8 cellular contexts compared by ENCODE assay signal in genomic region chr16:15143601-15144093, GRCh38. TPM values are rescaled to one million over a fixed set of nuclear protein-coding genes. Genes with fewer than 3 reads are reported as not detected.
DNase-seq lines count a peak whose midpoint lies in the region; ATAC-seq, FAIRE-seq and TF ChIP-seq lines count a peak whose summit lies in the region.
"Not testable (repeated sequence)": the region's sequence is repeated elsewhere in the genome, so short reads cannot be mapped to it uniquely, and the experiment has no call there.

No MANE protein-coding gene starts in this region.

- TSS peak; percentile 36 for BruUV-seq in endothelial cell of umbilical vein (replicated peaks; lab: Mats Ljungman, UMichigan)

- H3K36me3 ChIP-seq in BLaER1 treated with 17β-estradiol and CSF1 and Interleukin-3, amounts not matched to agents 10 nM and 100 nM; ascending aorta; endothelial cell of umbilical vein (ENCODE audit: control insufficient read depth in 2 of 2, extremely low read depth in 1 of 2, insufficient read depth in 2 of 2, low read length in 2 of 2); mesodermal cell (ENCODE audit: control insufficient read depth, insufficient read depth, low read length); gastrocnemius medialis; upper lobe of left lung: not testable (repeated sequence)
- peaks cover 14% of the 10 kb centered on the region for H3K36me3 ChIP-seq in MG63

- FAIRE-seq in endothelial cell of umbilical vein (lab: Jason Lieb, UNC) = not testable (repeated sequence)

- dilution Hi-C loops in endothelial cell of umbilical vein (cut with MboI; ENCODE audit: extremely low pct_ligation_motif_present, low sequenced_read_pairs) = not testable (repeated sequence)

- WGBS in right cardiac atrium = 28% methylated on average over 26 of the region's 26 CpGs
- WGBS in mesodermal cell (ENCODE audit: insufficient coverage in 2 of 2), 2 experiments = 56 to 83% methylated on average over 6 to 18 of the region's 26 CpGs
- WGBS in upper lobe of left lung, 2 donors = 15% methylated on average over 15 of the region's 26 CpGs; no CpG with 5 or more reads in 1 of the 2 donors

- POLR2A ChIA-PET in endothelial cell of umbilical vein (lab: Charles Lee) = not testable (repeated sequence)

- not testable (repeated sequence) for H2AFZ ChIP-seq in endothelial cell of umbilical vein (ENCODE audit: low read depth, low read length)

- peaks cover 19 to 48% (median 34%) of the 10 kb centered on the region in 10 experiments for H3K4me1 ChIP-seq in BLaER1 treated with 17β-estradiol and CSF1 and Interleukin-3, amounts not matched to agents 10 nM and 100 nM
- peaks cover 21 to 63% of the 10 kb centered on the region in 2 donors for H3K4me1 ChIP-seq in ascending aorta
- not testable (repeated sequence) for H3K4me1 ChIP-seq in endothelial cell of umbilical vein (ENCODE audit: control insufficient read depth, extremely low read depth, insufficient read depth, low read length); right cardiac atrium (ENCODE audit: control insufficient read depth, insufficient read depth, low read length)
- H3K4me1 ChIP-seq in mesodermal cell (ENCODE audit: control insufficient read depth, insufficient read depth, low read length, poor library complexity, severe bottlenecking) = peaks cover 15% of the 10 kb centered on the region
- peaks cover 58 to 81% of the 10 kb centered on the region in 2 donors for H3K4me1 ChIP-seq in gastrocnemius medialis
- peaks cover 33 to 68% (median 42%) of the 10 kb centered on the region in 4 donors for H3K4me1 ChIP-seq in upper lobe of left lung

- H3K9ac ChIP-seq in BLaER1 treated with 17β-estradiol and CSF1 and Interleukin-3, amounts not matched to agents 10 nM and 100 nM = peak overlapping the region in 8 of 11 experiments; percentile 35 to 64 (median 51); a peak in 12 of 22 replicates
- H3K9ac ChIP-seq in endothelial cell of umbilical vein (replicated peaks; ENCODE audit: extremely low read depth, insufficient read depth, low read length) = peak overlapping the region; percentile 23

- CTCF ChIA-PET in endothelial cell of umbilical vein (lab: Charles Lee) = not testable (repeated sequence)

- peak; percentile 3 to 7 for ATAC-seq in right cardiac atrium
- ATAC-seq in gastrocnemius medialis; upper lobe of left lung (ENCODE audit: low FRiP score in 2 of 2): not testable (repeated sequence)

- peak overlapping the region; percentile 44 to 78 (median 64); a peak in 18 of 22 replicates for H3K4me2 ChIP-seq in BLaER1 treated with 17β-estradiol and CSF1 and Interleukin-3, amounts not matched to agents 10 nM and 100 nM
- not testable (repeated sequence) for H3K4me2 ChIP-seq in endothelial cell of umbilical vein (ENCODE audit: insufficient read depth, low read length)

- not testable (repeated sequence) for H3K9me3 ChIP-seq in BLaER1 treated with 17β-estradiol and CSF1 and Interleukin-3, amounts not matched to agents 10 nM and 100 nM (replicated peaks in 1 of 11); MG63; ascending aorta; endothelial cell of umbilical vein (replicated peaks; ENCODE audit: control insufficient read depth, insufficient read depth, low read length); right cardiac atrium (ENCODE audit: control insufficient read depth, low read length); mesodermal cell (ENCODE audit: control insufficient read depth, low read length); gastrocnemius medialis; upper lobe of left lung

- H3K27me3 ChIP-seq in BLaER1 treated with 17β-estradiol and CSF1 and Interleukin-3, amounts not matched to agents 10 nM and 100 nM; MG63; ascending aorta; endothelial cell of umbilical vein (ENCODE audit: control insufficient read depth in 2 of 2, insufficient read depth in 2 of 2, low read length in 2 of 2); right cardiac atrium (ENCODE audit: control insufficient read depth, insufficient read depth); gastrocnemius medialis; upper lobe of left lung: not testable (repeated sequence)

- peak; percentile 51 for DNase-seq in MG63
- DNase-seq in ascending aorta (ENCODE audit: low spot score in 2 of 2); endothelial cell of umbilical vein (ENCODE audit: low read depth, low spot score); gastrocnemius medialis: not testable (repeated sequence)
- DNase-seq in right cardiac atrium = peak in 2 of 3 donors; percentile 25 to 63
- DNase-seq in upper lobe of left lung = peak in 1 of 2 donors; percentile 79

- not testable (repeated sequence) for TF ChIP-seq EP300 in upper lobe of left lung (IDR thresholded peaks at IDR 0.05)

- H3K9me1 ChIP-seq in endothelial cell of umbilical vein (replicated peaks; ENCODE audit: control insufficient read depth, extremely low read depth, insufficient read depth, low read length) = not testable (repeated sequence)

- intact Hi-C loops in ascending aorta (cut with DNase I) = loop anchor here (10.0 kb wide), 1 partner anchor 49 kb away; the partner anchor contains the start of gene RRN3
- intact Hi-C loops in endothelial cell of umbilical vein (cut with micrococcal nuclease); right cardiac atrium (cut with DNase I); gastrocnemius medialis (cut with DNase I; ENCODE audit: low total_unique reads): not testable (repeated sequence)

- peaks cover 43 to 92% (median 75%) of the 10 kb centered on the region in 11 experiments; a peak in 20 of 22 replicates for H4K20me1 ChIP-seq in BLaER1 treated with 17β-estradiol and CSF1 and Interleukin-3, amounts not matched to agents 10 nM and 100 nM
- H4K20me1 ChIP-seq in endothelial cell of umbilical vein (replicated peaks; ENCODE audit: control insufficient read depth, extremely low read depth, insufficient read depth, low read length) = not testable (repeated sequence)

- peaks cover 21% of the 10 kb centered on the region for H3K79me2 ChIP-seq in endothelial cell of umbilical vein (ENCODE audit: control insufficient read depth, insufficient read depth, low read length)

- in situ Hi-C loops in gastrocnemius medialis (cut with MboI; ENCODE audit: low sequenced_read_pairs in 4 of 4) = not testable (repeated sequence)

- TF ChIP-seq CTCF in ascending aorta (IDR thresholded peaks at IDR 0.05); endothelial cell of umbilical vein (IDR thresholded peaks at IDR 0.05; ENCODE audit: extremely low read depth in 1 of 2, insufficient read depth in 1 of 2, low read depth in 1 of 2, low read length in 2 of 2); gastrocnemius medialis (IDR thresholded peaks at IDR 0.05 in 4 of 5, conservative IDR thresholded peaks at IDR 0.05 in 1 of 5); upper lobe of left lung (IDR thresholded peaks at IDR 0.05): not testable (repeated sequence)

- not testable (repeated sequence) for TF ChIP-seq POLR2A in endothelial cell of umbilical vein (IDR thresholded peaks at IDR 0.05; ENCODE audit: low read depth, low read length); gastrocnemius medialis (IDR thresholded peaks at IDR 0.05); upper lobe of left lung (IDR thresholded peaks at IDR 0.05)

- not testable (repeated sequence) for H3K4me3 ChIP-seq in BLaER1 treated with 17β-estradiol and CSF1 and Interleukin-3, amounts not matched to agents 10 nM and 100 nM; endothelial cell of umbilical vein (replicated peaks in 1 of 3; ENCODE audit: insufficient read depth in 1 of 3, low read depth in 1 of 3, low read length in 3 of 3); right cardiac atrium (ENCODE audit: low read length); mesodermal cell (ENCODE audit: extremely low read depth, insufficient read depth, low read length, poor library complexity, severe bottlenecking)
- peak overlapping the region; percentile 35 for H3K4me3 ChIP-seq in MG63
- peak overlapping the region; percentile 49 to 61 for H3K4me3 ChIP-seq in ascending aorta
- H3K4me3 ChIP-seq in gastrocnemius medialis = peak overlapping the region; percentile 31 to 56 (median 48)
- H3K4me3 ChIP-seq in upper lobe of left lung = peak overlapping the region in 3 of 4 donors; percentile 10 to 29 (median 28)

- H3K27ac ChIP-seq in BLaER1 treated with 17β-estradiol and CSF1 and Interleukin-3, amounts not matched to agents 10 nM and 100 nM = peak overlapping the region in 8 of 11 experiments; percentile 19 to 60 (median 36); a peak in 8 of 22 replicates
- peak overlapping the region; percentile 93 to 98 for H3K27ac ChIP-seq in ascending aorta
- H3K27ac ChIP-seq in endothelial cell of umbilical vein (ENCODE audit: insufficient read depth, low read depth, low read length) = peak overlapping the region; percentile 50
- peak overlapping the region; percentile 61 for H3K27ac ChIP-seq in right cardiac atrium (ENCODE audit: low read length)
- peak overlapping the region; percentile 89 for H3K27ac ChIP-seq in mesodermal cell (ENCODE audit: low read depth, low read length, severe bottlenecking)
- H3K27ac ChIP-seq in gastrocnemius medialis = peak overlapping the region; percentile 85 to 97 (median 94)
- peak overlapping the region; percentile 74 to 88 (median 82) for H3K27ac ChIP-seq in upper lobe of left lung

RNA-seq across cellular contexts. Expression of gene RRN3, which starts 49.6 kb away (rescaled TPM):
- total RNA-seq in MG63 (2014; rRNA removed; shearing (Covaris generic); ENCODE audit: low replicate concordance) = 47.8 and 61.3 TPM in 2 replicates
- total RNA-seq in ascending aorta = 4.8 TPM
- total RNA-seq in endothelial cell of umbilical vein = 22.7 and 26.5 TPM in 2 replicates
- polyA plus RNA-seq in endothelial cell of umbilical vein = 12.3 and 15.1 TPM in 2 replicates
- polyA plus RNA-seq in endothelial cell of umbilical vein (2011; cell fraction: cytosol; rRNA removed) = 17.0 and 17.4 TPM in 2 replicates
- 30.3 and 33.3 TPM in 2 replicates for polyA plus RNA-seq in endothelial cell of umbilical vein (2011; cell fraction: nucleus; rRNA removed)
- polyA plus RNA-seq in endothelial cell of umbilical vein (2012) = 28.0 and 30.8 TPM in 2 replicates
- 34.4 and 36.9 TPM in 2 replicates for polyA minus RNA-seq in endothelial cell of umbilical vein
- 24.3 TPM for polyA minus RNA-seq in endothelial cell of umbilical vein (2011; cell fraction: cytosol; rRNA and poly(A)+ RNA removed)
- 14.8 and 23.0 TPM in 2 replicates for polyA minus RNA-seq in endothelial cell of umbilical vein (2011; cell fraction: nucleus; rRNA and poly(A)+ RNA removed)
- 10 to 100 TPM; 22.3 to 25.5 (median 24.0) TPM for total RNA-seq in right cardiac atrium
- 13.1 TPM for polyA plus RNA-seq in right cardiac atrium
- 15.7 TPM for polyA plus RNA-seq in mesodermal cell (2013, experiment 1 of 2)
- 15.5 TPM for polyA plus RNA-seq in mesodermal cell (2013, experiment 2 of 2)
- 10 to 100 TPM; 32.8 to 76.4 (median 49.3) TPM for total RNA-seq in gastrocnemius medialis
- 10 to 100 TPM; 13.7 to 23.6 (median 22.3) TPM for total RNA-seq in upper lobe of left lung

Comparison
In these comparisons a context has a peak if more than half of its experiments do, and no peak if none do; other contexts are left out.
1. H3K27ac ChIP-seq: peak in every context shown above with its lines; median percentile 96 in ascending aorta; 94 in gastrocnemius medialis; 89 in mesodermal cell; 82 in upper lobe of left lung; 61 in right cardiac atrium; 50 in endothelial cell of umbilical vein; 36 in BLaER1 treated with 17β-estradiol and CSF1 and Interleukin-3, amounts not matched to agents 10 nM and 100 nM.